In genomic region chr7:98372993-98373392, GRCh38 we compare ENCODE assay signal across 1 cellular context.
TF ChIP-seq lines count a peak whose summit lies in the region.

No MANE protein-coding gene starts in this region.

TF ChIP-seq in GM23338, 12 proteins besides CTCF, POLR2A, EP300 and RAD21 (continued from another document):
- TF ChIP-seq ZNF462 (CRISPR knock-in tag; IDR thresholded peaks at IDR 0.05) (no peak), EZH2 (IDR thresholded peaks at IDR 0.05; ENCODE audit: low read depth, unreplicated experiment) (no peak), POLR2AphosphoS5 (IDR thresholded peaks at IDR 0.05; ENCODE audit: low read depth) (no peak), CREB1 (CRISPR knock-in tag; IDR thresholded peaks at IDR 0.05; ENCODE audit: low read depth) (no peak), EZH2phosphoT487 (IDR thresholded peaks at IDR 0.05; ENCODE audit: unreplicated experiment) (no peak), NANOG (IDR thresholded peaks at IDR 0.05; ENCODE audit: borderline replicate concordance) (no peak)
